1 cellular context compared by ENCODE assay signal in the genomic region with DNA sequence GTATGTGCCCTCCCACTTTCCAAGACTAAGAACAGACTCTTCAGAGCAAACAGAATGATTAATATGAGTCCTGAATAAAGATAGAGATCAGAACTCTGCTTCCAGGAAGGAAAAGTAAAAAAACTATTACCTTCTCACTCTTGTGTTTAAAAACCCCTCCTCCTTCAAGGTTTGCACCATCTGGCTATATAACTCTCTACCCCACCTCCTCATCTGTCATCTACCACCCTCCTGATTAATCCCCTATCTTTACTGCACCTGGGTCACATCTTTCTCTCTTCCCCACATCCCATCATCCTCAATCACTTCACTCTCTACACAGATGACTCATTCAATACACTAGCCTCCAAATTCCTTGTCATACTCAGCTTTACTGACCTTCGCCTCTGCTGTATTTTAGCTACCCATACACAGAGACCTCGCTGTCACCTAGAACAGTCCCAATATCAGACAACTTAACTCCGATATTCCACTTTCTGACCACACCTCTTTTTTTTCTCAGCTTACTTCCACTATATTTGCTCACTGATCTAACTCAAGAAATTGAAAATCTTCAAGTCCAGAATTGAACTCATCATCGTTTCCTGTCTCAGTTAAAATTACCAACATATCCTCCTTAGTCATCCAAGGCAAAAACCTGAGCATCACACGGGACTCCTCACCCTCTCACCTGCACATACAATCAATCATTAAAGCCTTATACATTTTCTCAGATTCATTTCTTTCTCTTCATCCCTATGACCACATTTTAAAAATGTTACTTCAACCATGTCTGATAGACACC.
TF ChIP-seq lines count a peak whose summit lies in the region.

No MANE protein-coding gene starts in this region.

TF ChIP-seq in endothelial cell of umbilical vein, 7 proteins besides CTCF, POLR2A, EP300 and RAD21:
- peak; percentile 18 for TF ChIP-seq GATA2 (IDR thresholded peaks at IDR 0.05; ENCODE audit: insufficient read depth, insufficient read length, low read depth, low read length)
- TF ChIP-seq EZH2 (IDR thresholded peaks at IDR 0.05; ENCODE audit: borderline replicate concordance, low read depth, low read length, severe bottlenecking) = no peak
- no peak for TF ChIP-seq POLR2AphosphoS5 (IDR thresholded peaks at IDR 0.05; ENCODE audit: insufficient read depth, low read depth, low read length)
- TF ChIP-seq JUN (IDR thresholded peaks at IDR 0.05; ENCODE audit: borderline replicate concordance, insufficient read depth, insufficient read length, low read depth) = no peak
- peak; percentile 38 for TF ChIP-seq FOS (IDR thresholded peaks at IDR 0.05; ENCODE audit: borderline replicate concordance, insufficient read depth, low read length)
- TF ChIP-seq, protein P1, sequence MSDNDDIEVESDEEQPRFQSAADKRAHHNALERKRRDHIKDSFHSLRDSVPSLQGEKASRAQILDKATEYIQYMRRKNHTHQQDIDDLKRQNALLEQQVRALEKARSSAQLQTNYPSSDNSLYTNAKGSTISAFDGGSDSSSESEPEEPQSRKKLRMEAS (IDR thresholded peaks at IDR 0.05; ENCODE audit: insufficient read depth, insufficient read length) = no peak
- TF ChIP-seq MYC (IDR thresholded peaks at IDR 0.05; ENCODE audit: low read depth, low read length) = no peak
